In the genomic region with DNA sequence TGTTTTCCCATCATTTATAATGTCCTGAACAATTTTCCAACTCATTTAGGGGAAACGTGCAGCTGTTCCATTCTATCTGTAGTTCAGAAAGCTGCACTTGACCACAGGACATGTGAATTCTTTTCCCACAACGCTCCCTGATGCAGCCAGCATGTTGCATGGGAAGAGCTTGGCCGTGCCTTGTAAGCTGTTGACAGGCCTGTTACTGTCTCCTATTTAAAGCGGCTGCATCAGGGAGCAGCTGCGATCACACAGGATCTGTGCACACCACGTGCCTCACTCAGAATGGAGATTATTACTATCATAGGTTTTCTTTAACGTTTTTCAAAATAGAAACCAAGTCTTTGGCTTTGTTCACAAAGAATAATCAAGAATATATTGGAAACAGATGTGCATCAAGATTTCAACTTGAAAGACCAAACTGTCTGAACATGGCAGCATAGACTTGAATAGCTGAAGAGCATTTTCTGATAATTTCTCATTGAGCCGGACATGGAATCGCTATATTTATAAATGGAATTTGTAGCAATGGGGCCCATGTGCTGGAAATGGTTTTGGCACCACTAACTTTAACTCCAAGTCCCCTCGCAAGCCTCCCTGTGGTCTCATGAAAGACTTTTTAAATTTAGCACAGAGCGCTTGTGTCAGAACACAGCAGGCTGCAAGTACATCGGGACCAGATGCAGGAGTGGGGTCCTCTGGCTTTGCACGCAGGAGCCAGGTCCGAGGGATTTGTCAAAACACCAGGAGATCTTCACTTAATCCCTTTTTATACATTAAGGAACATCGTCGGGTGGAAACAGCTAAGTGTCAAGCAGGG, we compare ENCODE assay signal across 13 cellular contexts. TPM values are rescaled to one million over a fixed set of nuclear protein-coding genes. Genes with fewer than 3 reads are reported as not detected.
A peak's percentile ranks its signal among the peaks of the same experiment; 100 is the strongest.
DNase-seq lines count a peak whose midpoint lies in the region; ATAC-seq, FAIRE-seq and TF ChIP-seq lines count a peak whose summit lies in the region.
"Had no signal": no experiment of that assay in that cellular context is flagged by ENCODE, and none has a peak within 500 bp of the region (broad histone marks: within the 10 kb centered on the region; RNA-seq: fewer than 3 reads in every experiment).

No MANE protein-coding gene starts in this region.

- no peaks in the 10 kb centered on the region for H3K79me2 ChIP-seq in astrocyte (ENCODE audit: insufficient read depth, low read length)
- H3K79me2 ChIP-seq in smooth muscle cell (ENCODE audit: low read depth): no peaks in the 10 kb centered on the region

- H3K27ac Mint-ChIP-seq in astrocyte (ENCODE audit: unreplicated experiment): no peak overlapping the region
- H3K27ac Mint-ChIP-seq: activated CD4-positive, alpha-beta T cell treated with anti-CD3 and anti-CD28 coated beads for 36 hours; activated naive CD8-positive, alpha-beta T cell; progenitor cell of endocrine pancreas had no signal

- H3K36me3 Mint-ChIP-seq in astrocyte (ENCODE audit: low read depth, unreplicated experiment): peaks cover 2% of the 10 kb centered on the region
- H3K36me3 Mint-ChIP-seq: activated naive CD8-positive, alpha-beta T cell had no signal

- H3K4me1 Mint-ChIP-seq in astrocyte (ENCODE audit: low read depth, unreplicated experiment): peaks cover 3% of the 10 kb centered on the region

- no peaks in the 10 kb centered on the region for H3K27me3 Mint-ChIP-seq in astrocyte (ENCODE audit: low read depth, unreplicated experiment)
- H3K27me3 Mint-ChIP-seq: activated CD4-positive, alpha-beta T cell treated with anti-CD3 and anti-CD28 coated beads for 36 hours; activated naive CD8-positive, alpha-beta T cell; progenitor cell of endocrine pancreas had no signal

- no peaks in the 10 kb centered on the region for H3K9me3 Mint-ChIP-seq in astrocyte (ENCODE audit: unreplicated experiment)

- H3F3A ChIP-seq in smooth muscle cell (ENCODE audit: low read depth): no peaks in the 10 kb centered on the region

- no peak overlapping the region for H3K4me2 ChIP-seq in astrocyte (ENCODE audit: low read length)
- peak overlapping the region; percentile 14 for H3K4me2 ChIP-seq in smooth muscle cell

- H3K36me3 ChIP-seq in astrocyte (ENCODE audit: insufficient read depth, low read length): no peaks in the 10 kb centered on the region
- H3K36me3 ChIP-seq in smooth muscle cell (ENCODE audit: low read depth): no peaks in the 10 kb centered on the region

- no peaks in the 10 kb centered on the region for H3K27me3 ChIP-seq in astrocyte (ENCODE audit: insufficient read depth, low read length)
- no peaks in the 10 kb centered on the region for H3K27me3 ChIP-seq in right cardiac atrium (ENCODE audit: control insufficient read depth, insufficient read depth)
- H3K27me3 ChIP-seq in smooth muscle cell (ENCODE audit: low read depth): no peaks in the 10 kb centered on the region

- 36% methylated on average over 16 of the region's 16 CpGs for whole genome bisulfite sequencing in right cardiac atrium
- 27% methylated on average over 16 of the region's 16 CpGs for WGBS in smooth muscle cell (ENCODE audit: low lambda C conversion rate)

- H3K9ac ChIP-seq in astrocyte (ENCODE audit: low read length): no peak overlapping the region
- H3K9ac ChIP-seq in smooth muscle cell (ENCODE audit: low read depth): no peak overlapping the region

- intact Hi-C loops in right cardiac atrium (cut with DNase I): loop anchor here in 2 of 4 donors (5.0 kb wide), 1 partner anchor 239 kb away; no protein-coding TSS in a partner anchor

- H3K9me3 ChIP-seq in astrocyte (ENCODE audit: insufficient read depth, low read depth, low read length) (no peaks in the 10 kb centered on the region), right cardiac atrium (ENCODE audit: control insufficient read depth, low read length) (no peaks in the 10 kb centered on the region), smooth muscle cell (replicated peaks; ENCODE audit: low read depth) (no peaks in the 10 kb centered on the region)

- ATAC-seq in right cardiac atrium: peak; percentile 89 to 91
- ATAC-seq: activated CD4-positive, alpha-beta T cell treated with anti-CD3 and anti-CD28 coated beads for 36 hours had no signal

- FAIRE-seq in astrocyte (lab: Jason Lieb, UNC): no peak

- peak; percentile 5 for DNase-seq in NCI-H510A treated with DMSO at 0.1 percent for 48 hours (lab: John Stamatoyannopoulos, UW)
- no peak for DNase-seq in NCI-H510A (lab: John Stamatoyannopoulos, UW)
- DNase-seq in astrocyte (ENCODE audit: low read depth): peak; percentile 12
- DNase-seq in right cardiac atrium: peak; percentile 28 to 64 (median 55)
- DNase-seq in smooth muscle cell (lab: John Stamatoyannopoulos, UW; ENCODE audit: unreplicated experiment): no peak
- no peak for DNase-seq in DMS114 treated with DMSO at 0.1 percent for 48 hours (lab: John Stamatoyannopoulos, UW; ENCODE audit: unreplicated experiment)
- DNase-seq in activated CD8-positive, alpha-beta memory T cell treated with anti-CD3 and anti-CD28 coated beads, Interleukin-2, amount 50 U/mL, for 48 hours: no peak
- no peak for DNase-seq in NOMO-1 treated with DMSO at 0.1 percent for 48 hours (lab: John Stamatoyannopoulos, UW; ENCODE audit: unreplicated experiment)
- DNase-seq: activated CD4-positive, alpha-beta T cell treated with anti-CD3 and anti-CD28 coated beads for 36 hours; GOT3 had no signal

- no peak overlapping the region for H3K4me3 Mint-ChIP-seq in astrocyte (ENCODE audit: unreplicated experiment)
- H3K4me3 Mint-ChIP-seq: activated CD4-positive, alpha-beta T cell treated with anti-CD3 and anti-CD28 coated beads for 36 hours; activated naive CD8-positive, alpha-beta T cell had no signal

- peak overlapping the region; percentile 36 for H2AFZ ChIP-seq in astrocyte (ENCODE audit: low read depth, low read length)
- no peak overlapping the region for H2AFZ ChIP-seq in smooth muscle cell (ENCODE audit: low read depth)

- H3K4me3 ChIP-seq in astrocyte (ENCODE audit: insufficient read depth, low read depth, low read length): no peak overlapping the region
- no peak overlapping the region for H3K4me3 ChIP-seq in right cardiac atrium (ENCODE audit: low read length)
- no peak overlapping the region for H3K4me3 ChIP-seq in smooth muscle cell

- no peak for TF ChIP-seq CTCF in astrocyte (IDR thresholded peaks at IDR 0.05; ENCODE audit: insufficient read depth, low read depth, low read length)
- no peak for TF ChIP-seq CTCF in smooth muscle cell (IDR thresholded peaks at IDR 0.05; ENCODE audit: borderline replicate concordance, insufficient read depth, poor library complexity, severe bottlenecking)

- H4K20me1 ChIP-seq in astrocyte (ENCODE audit: insufficient read depth, low read length) (no peaks in the 10 kb centered on the region), smooth muscle cell (ENCODE audit: low read depth) (no peaks in the 10 kb centered on the region)

- H3K4me1 ChIP-seq in astrocyte (ENCODE audit: insufficient read depth, low read length): no peaks in the 10 kb centered on the region
- H3K4me1 ChIP-seq in right cardiac atrium (ENCODE audit: control insufficient read depth, insufficient read depth, low read length): no peaks in the 10 kb centered on the region
- H3K4me1 ChIP-seq in smooth muscle cell (ENCODE audit: low read depth): peaks cover 10% of the 10 kb centered on the region

- H3K27ac ChIP-seq in astrocyte (ENCODE audit: low read depth, low read length) (no peak overlapping the region), right cardiac atrium (ENCODE audit: low read length) (no peak overlapping the region), smooth muscle cell (ENCODE audit: low read depth) (no peak overlapping the region)
- H3K27ac ChIP-seq: 22Rv1 had no signal

RNA-seq across cellular contexts. Expression of a gene that starts 40.8 kb away (rescaled TPM):
- total RNA-seq in astrocyte (0.07 TPM in 2 replicates), right cardiac atrium (100 to 1,000 TPM in 3 of 4 donors, 10 to 100 TPM in 1; 74.5 to 184 (median 123) TPM), smooth muscle cell (0.13 and 4.3 TPM in 2 replicates)
- polyA plus RNA-seq in right cardiac atrium (96.3 TPM), smooth muscle cell (1.2 TPM in 2 replicates)

Comparison
In these comparisons a context has a peak if more than half of its experiments do, and no peak if none do; other contexts are left out.
1. DNase-seq: peak in NCI-H510A treated with DMSO at 0.1 percent for 48 hours (single experiment), astrocyte (single experiment) and right cardiac atrium (3 of 3); none in NCI-H510A (single experiment), smooth muscle cell (single experiment), DMS114 treated with DMSO at 0.1 percent for 48 hours (single experiment), activated CD8-positive, alpha-beta memory T cell treated with anti-CD3 and anti-CD28 coated beads, Interleukin-2, amount 50 U/mL, for 48 hours (single experiment) and NOMO-1 treated with DMSO at 0.1 percent for 48 hours (single experiment).
2. RNA of a gene that starts 40.8 kb away (total RNA-seq): 74.5 to 184 TPM in right cardiac atrium; 0.13 to 4.3 TPM in smooth muscle cell and 0.07 TPM in astrocyte; every median in the first group is over 10 times any median in the second.